Comparison of ENCODE assay signal across 2 cellular contexts in genomic region chr12:93594766-93595165, GRCh38.
TF ChIP-seq lines count a peak whose summit lies in the region.

No MANE protein-coding gene starts in this region.

TF ChIP-seq in HepG2, 621 proteins besides CTCF, POLR2A, EP300 and RAD21 (continues in another document):
- no peak for TF ChIP-seq FOXJ3 (CRISPR knock-in tag; IDR thresholded peaks at IDR 0.05; ENCODE audit: borderline replicate concordance)
- TF ChIP-seq ISX (CRISPR knock-in tag; conservative IDR thresholded peaks at IDR 0.05), result no peak
- TF ChIP-seq CEBPB (IDR thresholded peaks at IDR 0.05; ENCODE audit: borderline replicate concordance, low read depth, low read length), result no peak
- TF ChIP-seq SMAD9 (CRISPR knock-in tag; IDR thresholded peaks at IDR 0.05), result no peak
- no peak for TF ChIP-seq JUN (CRISPR knock-in tag; IDR thresholded peaks at IDR 0.05)
- no peak for TF ChIP-seq ASH2L (IDR thresholded peaks at IDR 0.05; ENCODE audit: insufficient read length, low read depth, low read length)
- TF ChIP-seq ZBTB40 (IDR thresholded peaks at IDR 0.05), result no peak
- no peak for TF ChIP-seq ZBTB40 (CRISPR knock-in tag; IDR thresholded peaks at IDR 0.05)
- TF ChIP-seq ZNF580 (CRISPR knock-in tag; IDR thresholded peaks at IDR 0.05; ENCODE audit: borderline replicate concordance, low read depth), result no peak
- no peak for TF ChIP-seq MXD4 (CRISPR knock-in tag; IDR thresholded peaks at IDR 0.05)
- TF ChIP-seq THAP9 (CRISPR knock-in tag; IDR thresholded peaks at IDR 0.05; ENCODE audit: borderline replicate concordance), result no peak

TF ChIP-seq in K562, 482 proteins besides CTCF, POLR2A, EP300 and RAD21:
- TF ChIP-seq ZNF316 (IDR thresholded peaks at IDR 0.05) (peak; percentile 81), C11orf30 (IDR thresholded peaks at IDR 0.05; ENCODE audit: low read depth) (peak; percentile 65), TBP (optimal IDR thresholded peaks at IDR 0.05; ENCODE audit: low read depth, low read length) (no peak), MAFG (tag; conservative IDR thresholded peaks at IDR 0.05) (peak; percentile 50; the same call in 1 of the 2 replicates)
